ENCODE assay signal across 1 cellular context in the genomic region with DNA sequence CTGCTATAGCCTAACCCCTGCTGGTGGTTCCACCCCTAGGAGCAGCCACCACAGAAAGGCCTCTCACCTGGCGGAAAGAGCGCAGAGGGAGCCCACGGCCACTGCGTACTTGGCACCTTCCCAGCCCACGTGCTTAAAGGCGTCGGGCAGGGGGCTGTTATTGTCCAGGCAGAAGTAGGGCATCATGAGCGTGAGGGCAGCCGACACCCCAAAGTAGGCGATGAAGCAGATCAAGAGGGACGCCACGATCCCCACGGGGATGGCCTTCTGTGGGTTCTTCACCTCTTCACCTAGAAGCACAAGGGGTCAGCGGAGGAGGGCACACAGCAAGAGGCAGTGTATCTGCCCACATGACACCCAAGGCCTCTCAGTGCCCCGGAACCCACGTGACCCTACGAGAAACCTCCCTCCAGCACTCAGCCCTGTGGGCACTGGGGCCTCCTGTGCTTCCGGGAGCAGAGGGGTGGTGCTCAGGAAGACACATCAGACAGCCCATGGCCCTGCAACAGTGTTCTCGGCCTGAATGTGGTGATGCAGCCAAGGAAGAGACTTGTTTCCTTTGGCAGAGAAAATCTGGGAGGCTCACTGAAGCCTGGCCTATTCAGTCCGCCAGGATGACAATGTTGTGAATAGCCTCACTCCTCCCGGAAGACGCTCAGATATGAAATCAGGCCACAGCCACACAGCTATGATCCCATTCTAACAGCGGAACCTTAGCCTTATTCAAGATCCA.
TF ChIP-seq lines count a peak whose summit lies in the region.

No MANE protein-coding gene starts in this region.

TF ChIP-seq in WTC11, 78 proteins besides CTCF, POLR2A, EP300 and RAD21 (continued from another document):
- TF ChIP-seq, protein P1, sequence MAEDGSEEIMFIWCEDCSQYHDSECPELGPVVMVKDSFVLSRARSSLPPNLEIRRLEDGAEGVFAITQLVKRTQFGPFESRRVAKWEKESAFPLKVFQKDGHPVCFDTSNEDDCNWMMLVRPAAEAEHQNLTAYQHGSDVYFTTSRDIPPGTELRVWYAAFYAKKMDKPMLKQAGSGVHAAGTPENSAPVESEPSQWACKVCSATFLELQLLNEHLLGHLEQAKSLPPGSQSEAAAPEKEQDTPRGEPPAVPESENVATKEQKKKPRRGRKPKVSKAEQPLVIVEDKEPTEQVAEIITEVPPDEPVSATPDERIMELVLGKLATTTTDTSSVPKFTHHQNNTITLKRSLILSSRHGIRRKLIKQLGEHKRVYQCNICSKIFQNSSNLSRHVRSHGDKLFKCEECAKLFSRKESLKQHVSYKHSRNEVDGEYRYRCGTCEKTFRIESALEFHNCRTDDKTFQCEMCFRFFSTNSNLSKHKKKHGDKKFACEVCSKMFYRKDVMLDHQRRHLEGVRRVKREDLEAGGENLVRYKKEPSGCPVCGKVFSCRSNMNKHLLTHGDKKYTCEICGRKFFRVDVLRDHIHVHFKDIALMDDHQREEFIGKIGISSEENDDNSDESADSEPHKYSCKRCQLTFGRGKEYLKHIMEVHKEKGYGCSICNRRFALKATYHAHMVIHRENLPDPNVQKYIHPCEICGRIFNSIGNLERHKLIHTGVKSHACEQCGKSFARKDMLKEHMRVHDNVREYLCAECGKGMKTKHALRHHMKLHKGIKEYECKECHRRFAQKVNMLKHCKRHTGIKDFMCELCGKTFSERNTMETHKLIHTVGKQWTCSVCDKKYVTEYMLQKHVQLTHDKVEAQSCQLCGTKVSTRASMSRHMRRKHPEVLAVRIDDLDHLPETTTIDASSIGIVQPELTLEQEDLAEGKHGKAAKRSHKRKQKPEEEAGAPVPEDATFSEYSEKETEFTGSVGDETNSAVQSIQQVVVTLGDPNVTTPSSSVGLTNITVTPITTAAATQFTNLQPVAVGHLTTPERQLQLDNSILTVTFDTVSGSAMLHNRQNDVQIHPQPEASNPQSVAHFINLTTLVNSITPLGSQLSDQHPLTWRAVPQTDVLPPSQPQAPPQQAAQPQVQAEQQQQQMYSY (CRISPR knock-in tag; IDR thresholded peaks at IDR 0.05): no peak
TF ChIP-seq in WTC11: peak in this region for 0.
